Comparison of ENCODE assay signal across 8 cellular contexts in genomic region chr16:81443688-81444447, GRCh38. TPM values are rescaled to one million over a fixed set of nuclear protein-coding genes. Genes with fewer than 3 reads are reported as not detected.
DNase-seq lines count a peak whose midpoint lies in the region; FAIRE-seq and TF ChIP-seq lines count a peak whose summit lies in the region.

No MANE protein-coding gene starts in this region.

- DNase-seq in NCI-H82 (lab: John Stamatoyannopoulos, UW), result peak; percentile 46
- DNase-seq in NCI-H82 treated with DMSO at 0.1 percent for 48 hours (lab: John Stamatoyannopoulos, UW; ENCODE audit: unreplicated experiment), result no peak
- peak; percentile 87 for DNase-seq in kidney
- DNase-seq in stomach, result no peak
- no peak for DNase-seq in HTR-8/SVneo (ENCODE audit: insufficient read length, low spot score)
- DNase-seq in SKM-1 treated with dmso at 0.1 percent for 144 hours (lab: John Stamatoyannopoulos, UW; ENCODE audit: unreplicated experiment), result no peak
- no peak for DNase-seq in A172 (ENCODE audit: low spot score)

- FAIRE-seq in kidney (lab: Jason Lieb, UNC) (no peak), HTR-8/SVneo (lab: Jason Lieb, UNC) (no peak)

- intact Hi-C loops in kidney (cut with DNase I) (no loop called here), stomach (cut with DNase I; ENCODE audit: low total_unique reads) (no loop called here)

- peaks cover 12 to 23% of the 10 kb centered on the region in 2 donors for H3K4me1 ChIP-seq in kidney (ENCODE audit: control insufficient read depth in 1 of 2, insufficient read depth in 1 of 2, low read depth in 1 of 2, low read length in 2 of 2)
- peaks cover 25 to 49% (median 41%) of the 10 kb centered on the region in 4 donors for H3K4me1 ChIP-seq in stomach

- H3K9me3 ChIP-seq in kidney (ENCODE audit: control insufficient read depth in 1 of 2, low read length in 2 of 2) (no peaks in the 10 kb centered on the region), stomach (no peaks in the 10 kb centered on the region)

- no peak for TF ChIP-seq EP300 in stomach (IDR thresholded peaks at IDR 0.05)

- H3K9ac ChIP-seq in kidney (ENCODE audit: low read length in 2 of 2), result peak overlapping the region; percentile 57 to 69

- H3K4me3 ChIP-seq in kidney (ENCODE audit: low read length in 2 of 2) (peak overlapping the region in 1 of 2 donors; percentile 57), stomach (peak overlapping the region; percentile 47 to 95 (median 90))

- H3K36me3 ChIP-seq in kidney (ENCODE audit: control insufficient read depth in 1 of 2, insufficient read depth in 2 of 2, low read length in 2 of 2) (no peaks in the 10 kb centered on the region), stomach (no peaks in the 10 kb centered on the region)

- no peaks in the 10 kb centered on the region for H3K27me3 ChIP-seq in stomach

- TF ChIP-seq CTCF in kidney (IDR thresholded peaks at IDR 0.05; ENCODE audit: borderline replicate concordance, extremely low read depth, insufficient read depth), result no peak
- TF ChIP-seq CTCF in stomach (IDR thresholded peaks at IDR 0.05), result no peak

- WGBS in stomach, 5 donors, result 11 to 26% (median 19%) methylated on average over 12 to 36 of the region's 36 CpGs

- H3K27ac ChIP-seq in angular gyrus (ENCODE audit: low read depth, low read length) (peak overlapping the region; percentile 35), kidney (ENCODE audit: low read depth in 2 of 2, low read length in 2 of 2) (peak overlapping the region; percentile 81 to 86), stomach (peak overlapping the region; percentile 79 to 98 (median 88))

- no peak for TF ChIP-seq POLR2A in stomach (IDR thresholded peaks at IDR 0.05)

RNA-seq across cellular contexts. Expression of gene CMIP, which starts 0.7 kb away (rescaled TPM):
- total RNA-seq in kidney, result 65.7 TPM
- polyA plus RNA-seq in kidney (ENCODE audit: insufficient read depth, low read depth, low replicate concordance), result 16.6 TPM
- total RNA-seq in stomach, result 10 to 100 TPM; 11.1 to 71.0 (median 31.9) TPM
- polyA plus RNA-seq in stomach, result 10 to 100 TPM; 11.5 to 54.3 (median 30.5) TPM
- total RNA-seq in A172 (2014; rRNA removed; shearing (Covaris generic)), result 5.9 and 8.0 TPM in 2 replicates

Comparison
In these comparisons a context has a peak if more than half of its experiments do, and no peak if none do; other contexts are left out.
1. DNase-seq: peak in NCI-H82 (single experiment) and kidney (single experiment); none in NCI-H82 treated with DMSO at 0.1 percent for 48 hours (single experiment), stomach (single experiment), HTR-8/SVneo (single experiment), SKM-1 treated with dmso at 0.1 percent for 144 hours (single experiment) and A172 (single experiment).
2. H3K27ac ChIP-seq: peak in every context shown above with its lines; median percentile 88 in stomach; 84 in kidney; 35 in angular gyrus.